ENCODE assay signal across 9 cellular contexts in genomic region chr1:116911166-116911553, GRCh38. TPM values are rescaled to one million over a fixed set of nuclear protein-coding genes. Genes with fewer than 3 reads are reported as not detected.
A peak's percentile ranks its signal among the peaks of the same experiment; 100 is the strongest.
DNase-seq lines count a peak whose midpoint lies in the region; FAIRE-seq and TF ChIP-seq lines count a peak whose summit lies in the region.
"Had no signal": no experiment of that assay in that cellular context is flagged by ENCODE, and none has a peak within 500 bp of the region (broad histone marks: within the 10 kb centered on the region; RNA-seq: fewer than 3 reads in every experiment).

No MANE protein-coding gene starts in this region.

- no peak overlapping the region for H3K27ac Mint-ChIP-seq in activated naive CD4-positive, alpha-beta T cell treated with anti-CD3 and anti-CD28 coated beads for 36 hours

- peaks cover 21% of the 10 kb centered on the region for H3K4me1 ChIP-seq in iPS-15b (ENCODE audit: control insufficient read depth, insufficient read depth, low read length)
- peaks cover 9 to 24% (median 16%) of the 10 kb centered on the region in 3 donors for H3K4me1 ChIP-seq in skeletal muscle tissue (ENCODE audit: control insufficient read depth in 3 of 3, insufficient read depth in 3 of 3, low read length in 3 of 3)

- no peak for TF ChIP-seq CTCF in WERI-Rb-1 (IDR thresholded peaks at IDR 0.05; ENCODE audit: low read depth, low read length)

- H3K36me3 ChIP-seq in WERI-Rb-1 (no peaks in the 10 kb centered on the region), iPS-15b (ENCODE audit: control insufficient read depth, insufficient read depth, low read length) (no peaks in the 10 kb centered on the region), skeletal muscle tissue (ENCODE audit: control insufficient read depth in 3 of 3, insufficient read depth in 3 of 3, low read length in 3 of 3) (no peaks in the 10 kb centered on the region)

- H3K9ac ChIP-seq in iPS-15b (ENCODE audit: low read depth, low read length) (no peak overlapping the region), skeletal muscle tissue (ENCODE audit: low read depth in 1 of 3, low read length in 3 of 3) (peak overlapping the region in 1 of 3 donors; percentile 43)

- H3K9me3 ChIP-seq in WERI-Rb-1 (ENCODE audit: severe bottlenecking) (no peaks in the 10 kb centered on the region), iPS-15b (ENCODE audit: control insufficient read depth, insufficient read depth, low read length) (no peaks in the 10 kb centered on the region), skeletal muscle tissue (ENCODE audit: control insufficient read depth in 3 of 3, low read length in 3 of 3) (no peaks in the 10 kb centered on the region)

- CTCF ChIA-PET in activated naive CD4-positive, alpha-beta T cell treated with anti-CD3 and anti-CD28 coated beads for 36 hours (lab: Charles Lee), result interaction anchor here (0.8 to 1.8 kb wide), 5 partner anchors 9 to 147 kb away, joined by 3 to 6 read pairs (median 5); no protein-coding TSS in a partner anchor

- no peak overlapping the region for H3K4me3 Mint-ChIP-seq in activated naive CD4-positive, alpha-beta T cell treated with anti-CD3 and anti-CD28 coated beads for 36 hours

- peak; percentile 27 for DNase-seq in NCI-H146 (lab: John Stamatoyannopoulos, UW)
- no peak for DNase-seq in NCI-H146 treated with DMSO at 0.1 percent for 48 hours (lab: John Stamatoyannopoulos, UW; ENCODE audit: unreplicated experiment)
- no peak for DNase-seq in WERI-Rb-1
- no peak for DNase-seq in activated naive CD4-positive, alpha-beta T cell treated with anti-CD3 and anti-CD28 coated beads for 36 hours
- no peak for DNase-seq in Kasumi-1 (lab: John Stamatoyannopoulos, UW)
- no peak for DNase-seq in HTR-8/SVneo (ENCODE audit: insufficient read length, low spot score)
- DNase-seq: NCI-H1436 treated with DMSO at 0.1 percent for 48 hours had no signal

- no peak for FAIRE-seq in HTR-8/SVneo (lab: Jason Lieb, UNC)

- peaks cover 3% of the 10 kb centered on the region for H3K4me1 Mint-ChIP-seq in activated naive CD4-positive, alpha-beta T cell treated with anti-CD3 and anti-CD28 coated beads for 36 hours (ENCODE audit: low read depth)

- intact Hi-C loops in activated naive CD4-positive, alpha-beta T cell treated with anti-CD3 and anti-CD28 coated beads for 36 hours (cut with micrococcal nuclease), result loop anchor here (1.0 to 10.0 kb wide), 5 partner anchors 20 to 624 kb away; no protein-coding TSS in a partner anchor

- H3K27me3 Mint-ChIP-seq in activated naive CD4-positive, alpha-beta T cell treated with anti-CD3 and anti-CD28 coated beads for 36 hours (ENCODE audit: low read depth), result no peaks in the 10 kb centered on the region

- no peaks in the 10 kb centered on the region for H3K36me3 Mint-ChIP-seq in activated naive CD4-positive, alpha-beta T cell treated with anti-CD3 and anti-CD28 coated beads for 36 hours (ENCODE audit: low read depth)

- H3K27ac ChIP-seq in WERI-Rb-1 (no peak overlapping the region), skeletal muscle tissue (ENCODE audit: low read depth, low read length) (no peak overlapping the region)

- H3K27me3 ChIP-seq in WERI-Rb-1 (ENCODE audit: insufficient read depth, low read depth, severe bottlenecking) (peaks cover 8% of the 10 kb centered on the region), iPS-15b (ENCODE audit: control insufficient read depth, insufficient read depth, low read length) (no peaks in the 10 kb centered on the region), skeletal muscle tissue (ENCODE audit: control insufficient read depth in 3 of 3, insufficient read depth in 3 of 3, low read length in 3 of 3) (peaks cover 2 to 38% (median 20%) of the 10 kb centered on the region in 3 donors)

- H3K4me3 ChIP-seq in WERI-Rb-1 (ENCODE audit: low read depth, low read length) (peak overlapping the region; percentile 73; the same call in 1 of the 2 replicates), iPS-15b (ENCODE audit: low read depth, low read length) (peak overlapping the region; percentile 83), skeletal muscle tissue (ENCODE audit: low read length in 3 of 3) (peak overlapping the region in 2 of 3 donors; percentile 56 to 70)

- H3K9me3 Mint-ChIP-seq in activated naive CD4-positive, alpha-beta T cell treated with anti-CD3 and anti-CD28 coated beads for 36 hours, result no peaks in the 10 kb centered on the region

RNA-seq across cellular contexts. Expression of gene PTGFRN, which starts 1.4 kb away (rescaled TPM):
- 105 TPM for total RNA-seq in skeletal muscle tissue
- 10 to 100 TPM; 24.0 to 28.0 TPM for total RNA-seq in activated naive CD4-positive, alpha-beta T cell treated with anti-CD3 and anti-CD28 coated beads for 36 hours
